In the genomic region with DNA sequence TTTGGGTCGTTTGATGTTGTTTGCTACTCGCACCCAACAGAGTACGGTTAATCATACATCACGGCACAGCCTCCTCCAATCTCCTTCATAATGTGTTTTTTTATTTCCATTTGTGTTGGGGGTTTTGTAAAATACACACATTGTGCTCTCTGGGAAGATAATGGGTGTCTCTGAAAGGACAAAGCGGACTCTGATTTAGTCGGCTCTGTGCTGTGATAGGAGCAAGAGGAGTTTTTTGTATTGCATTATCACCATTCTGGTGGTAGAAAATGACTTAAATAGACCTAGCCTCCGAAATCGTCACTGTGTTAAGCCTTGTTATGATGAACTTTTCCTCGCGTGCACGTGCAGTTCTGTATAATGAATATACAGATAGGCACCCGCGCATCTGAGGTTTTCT, we compare ENCODE assay signal across 16 cellular contexts.
"Had no signal": no experiment of that assay in that cellular context is flagged by ENCODE, and none has a peak within 500 bp of the region (broad histone marks: within the 10 kb centered on the region; RNA-seq: fewer than 3 reads in every experiment).

No MANE protein-coding gene starts in this region.

- FAIRE-seq: endometrium, frontal cortex had no signal

- H3K36me3 ChIP-seq: colonic mucosa, heart left ventricle, tibial artery had no signal

- H3K9me3 ChIP-seq: colonic mucosa, heart left ventricle, tibial artery had no signal

- H3K4me3 ChIP-seq: colonic mucosa, heart left ventricle, tibial artery had no signal

- H3K4me1 ChIP-seq: colonic mucosa, heart left ventricle, tibial artery had no signal

- H3K27me3 ChIP-seq: colonic mucosa had no signal

- H3K27ac ChIP-seq: colonic mucosa, heart left ventricle, tibial artery had no signal

- ATAC-seq: activated CD8-positive, alpha-beta T cell treated with anti-CD3 and anti-CD28 coated beads for 36 hours; heart left ventricle; naive thymus-derived CD8-positive, alpha-beta T cell; stimulated activated naive B cell treated with anti-CD40 and anti-IgM and Interleukin-4, amounts not matched to agents 10 μg/mL and 1 μg/mL and 100 μg/mL, for 72 hours had no signal

- DNase-seq: activated CD4-positive, alpha-beta T cell treated with anti-CD3 and anti-CD28 coated beads, Interleukin-2, amount 10 ng/mL, durations not matched to agents 24 days and 14 days; activated CD8-positive, alpha-beta T cell treated with anti-CD3 and anti-CD28 coated beads for 36 hours; activated naive CD4-positive, alpha-beta T cell treated with anti-CD3 and anti-CD28 coated beads for 36 hours; activated T-cell treated with anti-CD3 and anti-CD28 coated beads, Interleukin-2, amount 50 U/mL, for 24 hours; colonic mucosa; erythroblast; heart left ventricle; immature natural killer cell; mesenchymal stem cell; naive thymus-derived CD8-positive, alpha-beta T cell; stimulated activated naive B cell treated with anti-CD40 and anti-IgM and Interleukin-4, amounts not matched to agents 10 μg/mL and 1 μg/mL and 100 μg/mL, for 72 hours; T-helper 1 cell; T-helper 9 cell; tibial artery had no signal
